Comparison of ENCODE assay signal across 13 cellular contexts in genomic region chr17:77479372-77479781, GRCh38.
DNase-seq lines count a peak whose midpoint lies in the region; ATAC-seq and TF ChIP-seq lines count a peak whose summit lies in the region.
"Had no signal": no experiment of that assay in that cellular context is flagged by ENCODE, and none has a peak within 500 bp of the region (broad histone marks: within the 10 kb centered on the region; RNA-seq: fewer than 3 reads in every experiment).

No MANE protein-coding gene starts in this region.

- no peaks in the 10 kb centered on the region for H3K27me3 Mint-ChIP-seq in activated CD4-positive, alpha-beta T cell treated with anti-CD3 and anti-CD28 coated beads, Interleukin-2, amount 10 ng/mL, durations not matched to agents 24 days and 14 days

- no peak for TF ChIP-seq CTCF in hepatocyte (IDR thresholded peaks at IDR 0.05; ENCODE audit: poor library complexity)

- H3K4me3 ChIP-seq in SJSA1: no peak overlapping the region
- H3K4me3 ChIP-seq in hepatocyte: no peak overlapping the region
- H3K4me3 ChIP-seq: GM12878 had no signal

- H3K79me2 ChIP-seq in hepatocyte: peaks cover 98% of the 10 kb centered on the region

- intact Hi-C loops in activated CD4-positive, alpha-beta T cell treated with anti-CD3 and anti-CD28 coated beads, Interleukin-2, amount 10 ng/mL, durations not matched to agents 24 days and 14 days (cut with micrococcal nuclease): no loop called here
- intact Hi-C loops in left colon (cut with DNase I, micrococcal nuclease): no loop called here

- H3K27ac ChIP-seq in SJSA1 (peak overlapping the region; percentile 56), hepatocyte (peak overlapping the region; percentile 95)

- H3K36me3 Mint-ChIP-seq in activated CD4-positive, alpha-beta T cell treated with anti-CD3 and anti-CD28 coated beads, Interleukin-2, amount 10 ng/mL, durations not matched to agents 24 days and 14 days (ENCODE audit: low read depth): peaks cover 32% of the 10 kb centered on the region
- peaks cover 42% of the 10 kb centered on the region for H3K36me3 Mint-ChIP-seq in stimulated activated effector memory CD8-positive, alpha-beta T cell treated with anti-CD3 and anti-CD28 coated beads, Interleukin-12 subunit alpha, Interleukin-12 subunit beta, amount 100 ng/mL, for 72 hours

- DNase-seq in activated CD4-positive, alpha-beta T cell treated with anti-CD3 and anti-CD28 coated beads, Interleukin-2, amount 10 ng/mL, durations not matched to agents 24 days and 14 days: no peak
- no peak for DNase-seq in activated CD4-positive, alpha-beta T cell treated with anti-CD3 and anti-CD28 coated beads, Interleukin-2, amount 50 U/mL, for 48 hours
- DNase-seq in SJSA1 (ENCODE audit: low read depth in 1 of 2, low spot score in 2 of 2) (no peak), hepatocyte (ENCODE audit: low spot score) (no peak), left colon (no peak)
- no peak for DNase-seq in stimulated activated effector memory CD8-positive, alpha-beta T cell treated with anti-CD3 and anti-CD28 coated beads, Interleukin-12 subunit alpha, Interleukin-12 subunit beta, amount 100 ng/mL, for 72 hours (ENCODE audit: low spot score in 2 of 2)
- DNase-seq: DMS53, KG1, NCI-H2107, OCI-M1 had no signal

- H3K4me1 ChIP-seq in SJSA1 (replicated peaks): peaks cover 86% of the 10 kb centered on the region
- peaks cover 74% of the 10 kb centered on the region for H3K4me1 ChIP-seq in hepatocyte (ENCODE audit: insufficient read depth)

- H3K4me2 ChIP-seq in hepatocyte: peak overlapping the region; percentile 62

- peaks cover 39% of the 10 kb centered on the region for H3K4me1 Mint-ChIP-seq in activated CD4-positive, alpha-beta T cell treated with anti-CD3 and anti-CD28 coated beads, Interleukin-2, amount 10 ng/mL, durations not matched to agents 24 days and 14 days
- H3K4me1 Mint-ChIP-seq in stimulated activated effector memory CD8-positive, alpha-beta T cell treated with anti-CD3 and anti-CD28 coated beads, Interleukin-12 subunit alpha, Interleukin-12 subunit beta, amount 100 ng/mL, for 72 hours: peaks cover 57% of the 10 kb centered on the region

- 61% methylated on average over 17 of the region's 17 CpGs for WGBS in hepatocyte (ENCODE audit: low lambda C conversion rate, missing lambda C conversion rate)

- H3K4me3 Mint-ChIP-seq in activated CD4-positive, alpha-beta T cell treated with anti-CD3 and anti-CD28 coated beads, Interleukin-2, amount 10 ng/mL, durations not matched to agents 24 days and 14 days: no peak overlapping the region
- no peak overlapping the region for H3K4me3 Mint-ChIP-seq in stimulated activated effector memory CD8-positive, alpha-beta T cell treated with anti-CD3 and anti-CD28 coated beads, Interleukin-12 subunit alpha, Interleukin-12 subunit beta, amount 100 ng/mL, for 72 hours

- peak overlapping the region; percentile 45 for H3K27ac Mint-ChIP-seq in activated CD4-positive, alpha-beta T cell treated with anti-CD3 and anti-CD28 coated beads, Interleukin-2, amount 10 ng/mL, durations not matched to agents 24 days and 14 days
- H3K27ac Mint-ChIP-seq in stimulated activated effector memory CD8-positive, alpha-beta T cell treated with anti-CD3 and anti-CD28 coated beads, Interleukin-12 subunit alpha, Interleukin-12 subunit beta, amount 100 ng/mL, for 72 hours: peak overlapping the region; percentile 83

- H2AFZ ChIP-seq in hepatocyte: no peak overlapping the region

- ATAC-seq in stimulated activated effector memory CD8-positive, alpha-beta T cell treated with anti-CD3 and anti-CD28 coated beads, Interleukin-12 subunit alpha, Interleukin-12 subunit beta, amount 100 ng/mL, for 72 hours: no peak
- no peak for ATAC-seq in left colon
- ATAC-seq in HG03442 (IDR thresholded peaks at IDR 0.05; ENCODE audit: unreplicated experiment): no peak
- ATAC-seq in GM21723 (IDR thresholded peaks at IDR 0.05; ENCODE audit: unreplicated experiment): no peak
- ATAC-seq: GM12878 had no signal

- no peaks in the 10 kb centered on the region for H3K27me3 ChIP-seq in SJSA1 (replicated peaks)
- H3K27me3 ChIP-seq in hepatocyte: no peaks in the 10 kb centered on the region

- no peaks in the 10 kb centered on the region for H3K9me2 ChIP-seq in hepatocyte (replicated peaks; ENCODE audit: insufficient read depth)

- H3K36me3 ChIP-seq in SJSA1 (peaks cover 25% of the 10 kb centered on the region), hepatocyte (replicated peaks; ENCODE audit: insufficient read depth, low read depth) (no peaks in the 10 kb centered on the region)

- H3K9me3 Mint-ChIP-seq in activated CD4-positive, alpha-beta T cell treated with anti-CD3 and anti-CD28 coated beads, Interleukin-2, amount 10 ng/mL, durations not matched to agents 24 days and 14 days: no peaks in the 10 kb centered on the region
- no peaks in the 10 kb centered on the region for H3K9me3 Mint-ChIP-seq in stimulated activated effector memory CD8-positive, alpha-beta T cell treated with anti-CD3 and anti-CD28 coated beads, Interleukin-12 subunit alpha, Interleukin-12 subunit beta, amount 100 ng/mL, for 72 hours

- H3K9me3 ChIP-seq in SJSA1 (replicated peaks): no peaks in the 10 kb centered on the region
- H3K9me3 ChIP-seq in hepatocyte (ENCODE audit: low read depth): no peaks in the 10 kb centered on the region

- H4K20me1 ChIP-seq in hepatocyte (ENCODE audit: insufficient read depth, poor library complexity, severe bottlenecking): peaks cover 80% of the 10 kb centered on the region
